ENCODE assay signal across 13 cellular contexts in the genomic region with DNA sequence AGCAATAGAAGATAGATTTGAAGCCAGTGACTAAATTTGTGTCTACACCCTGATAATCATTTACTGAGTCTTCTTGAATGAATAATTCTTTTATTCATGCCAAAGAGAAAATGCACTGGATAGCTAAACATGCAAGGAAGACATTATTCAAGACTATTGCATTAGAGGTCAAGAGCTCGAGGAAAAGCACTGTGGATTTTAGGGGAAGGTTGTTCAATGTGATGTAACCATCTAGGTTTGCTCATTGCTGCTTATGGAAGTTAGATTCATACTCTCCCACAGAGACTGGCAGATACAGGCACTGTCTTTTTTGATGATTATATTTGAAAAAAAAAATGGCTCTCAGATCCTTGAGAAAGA.
"Had no signal": no experiment of that assay in that cellular context is flagged by ENCODE, and none has a peak within 500 bp of the region (broad histone marks: within the 10 kb centered on the region; RNA-seq: fewer than 3 reads in every experiment).

No MANE protein-coding gene starts in this region.

- H3K4me1 Mint-ChIP-seq: memory B cell; naive thymus-derived CD8-positive, alpha-beta T cell had no signal

- H3K36me3 Mint-ChIP-seq: memory B cell; naive thymus-derived CD8-positive, alpha-beta T cell had no signal

- H3K27me3 ChIP-seq: colonic mucosa, neutrophil, right atrium auricular region, tibial artery had no signal

- H3K36me3 ChIP-seq: colonic mucosa, left ventricle myocardium inferior, lower lobe of right lung, neutrophil, right atrium auricular region, tibial artery had no signal

- H3K9me3 Mint-ChIP-seq: stimulated activated naive CD8-positive, alpha-beta T cell treated with anti-CD3 and anti-CD28 coated beads, Interleukin-15, Interleukin-2, amounts not matched to agents 100 ng/mL and 50 ng/mL, for 24 hours had no signal

- H3K4me3 Mint-ChIP-seq: memory B cell; naive thymus-derived CD8-positive, alpha-beta T cell; stimulated activated naive CD8-positive, alpha-beta T cell treated with anti-CD3 and anti-CD28 coated beads, Interleukin-15, Interleukin-2, amounts not matched to agents 100 ng/mL and 50 ng/mL, for 24 hours had no signal

- H3K4me1 ChIP-seq: colonic mucosa, left ventricle myocardium inferior, lower lobe of right lung, right atrium auricular region, tibial artery had no signal

- H3K27ac ChIP-seq: colonic mucosa, left ventricle myocardium inferior, lower lobe of right lung, neutrophil, right atrium auricular region, tibial artery had no signal

- DNase-seq: colonic mucosa; islet precursor cell; left cardiac atrium; left ventricle myocardium inferior; lower lobe of right lung; naive thymus-derived CD8-positive, alpha-beta T cell; stimulated activated CD4-positive, alpha-beta T cell treated with anti-CD3 and anti-CD28 coated beads, Interleukin-2, amount 100 ng/mL, for 48 hours; tibial artery had no signal

- H3K9me3 ChIP-seq: colonic mucosa, left ventricle myocardium inferior, lower lobe of right lung, neutrophil, right atrium auricular region, tibial artery had no signal

- H3K4me3 ChIP-seq: colonic mucosa, left ventricle myocardium inferior, lower lobe of right lung, right atrium auricular region, smooth muscle cell, tibial artery had no signal

- H3K27me3 Mint-ChIP-seq: memory B cell; naive thymus-derived CD8-positive, alpha-beta T cell; stimulated activated naive CD8-positive, alpha-beta T cell treated with anti-CD3 and anti-CD28 coated beads, Interleukin-15, Interleukin-2, amounts not matched to agents 100 ng/mL and 50 ng/mL, for 24 hours had no signal

- ATAC-seq: naive thymus-derived CD8-positive, alpha-beta T cell had no signal

- H3K27ac Mint-ChIP-seq: memory B cell; stimulated activated naive CD8-positive, alpha-beta T cell treated with anti-CD3 and anti-CD28 coated beads, Interleukin-15, Interleukin-2, amounts not matched to agents 100 ng/mL and 50 ng/mL, for 24 hours had no signal
